Comparison of ENCODE assay signal across 20 cellular contexts in genomic region chr11:44805596-44805995, GRCh38.
DNase-seq lines count a peak whose midpoint lies in the region; ATAC-seq and TF ChIP-seq lines count a peak whose summit lies in the region.
"Had no signal": no experiment of that assay in that cellular context is flagged by ENCODE, and none has a peak within 500 bp of the region (broad histone marks: within the 10 kb centered on the region; RNA-seq: fewer than 3 reads in every experiment).

No MANE protein-coding gene starts in this region.

- H3K36me3 Mint-ChIP-seq in GM23338 (ENCODE audit: low read depth): no peaks in the 10 kb centered on the region
- no peaks in the 10 kb centered on the region for H3K36me3 Mint-ChIP-seq in brain
- H3K36me3 Mint-ChIP-seq in mesothelial cell of epicardium: no peaks in the 10 kb centered on the region
- H3K36me3 Mint-ChIP-seq: activated naive CD4-positive, alpha-beta T cell treated with anti-CD3 and anti-CD28 coated beads, Interleukin-2, amount 10 ng/mL, durations not matched to agents 7 days and 5 days; WTC11 had no signal

- H3K27ac ChIP-seq in GM23338 (ENCODE audit: low read depth): 0 out of 2 replicates have a peak overlapping the region, but pooled peaks have one; percentile 13
- peak overlapping the region; percentile 13 for H3K27ac ChIP-seq in urinary bladder (ENCODE audit: low read depth)

- H3K4me2 ChIP-seq in GM23338: peak overlapping the region; percentile 68; the same call in 1 of the 2 replicates

- H3K27ac Mint-ChIP-seq in GM23338 (0 out of 2 replicates have a peak overlapping the region, but pooled peaks have one; percentile 1), brain (peak overlapping the region; percentile 75 to 97 (median 88)), mesothelial cell of epicardium (peak overlapping the region; percentile 74)
- H3K27ac Mint-ChIP-seq: activated CD4-positive, alpha-beta memory T cell treated with anti-CD3 and anti-CD28 coated beads, Interleukin-2, amount 10 ng/mL, durations not matched to agents 7 days and 5 days; activated naive CD4-positive, alpha-beta T cell treated with anti-CD3 and anti-CD28 coated beads, Interleukin-2, amount 10 ng/mL, durations not matched to agents 7 days and 5 days; T-helper 2 cell treated with Interferon-gamma antibody and Interleukin-4, amounts not matched to agents 5 μg/mL and 100 μg/mL, for 36 hours had no signal

- no peaks in the 10 kb centered on the region for H3K9me2 ChIP-seq in GM23338 (ENCODE audit: insufficient read depth)

- 55% methylated on average over 6 of the region's 6 CpGs for WGBS in urinary bladder

- no peaks in the 10 kb centered on the region for H3F3A ChIP-seq in GM23338 (replicated peaks; ENCODE audit: low read depth)

- H2AFZ ChIP-seq in GM23338: no peak overlapping the region

- H3K9me3 Mint-ChIP-seq in GM23338 (no peaks in the 10 kb centered on the region), brain (no peaks in the 10 kb centered on the region), mesothelial cell of epicardium (no peaks in the 10 kb centered on the region)
- H3K9me3 Mint-ChIP-seq: activated CD4-positive, alpha-beta memory T cell treated with anti-CD3 and anti-CD28 coated beads, Interleukin-2, amount 10 ng/mL, durations not matched to agents 7 days and 5 days; activated naive CD4-positive, alpha-beta T cell treated with anti-CD3 and anti-CD28 coated beads, Interleukin-2, amount 10 ng/mL, durations not matched to agents 7 days and 5 days; activated T-cell treated with anti-CD3 and anti-CD28 coated beads, Interleukin-2, amount 50 U/mL, for 4 hours; T-helper 2 cell treated with Interferon-gamma antibody and Interleukin-4, amounts not matched to agents 5 μg/mL and 100 μg/mL, for 36 hours; WTC11 had no signal

- peaks cover 6% of the 10 kb centered on the region for H3K27me3 Mint-ChIP-seq in GM23338 (ENCODE audit: insufficient read depth, low read depth, poor library complexity)
- H3K27me3 Mint-ChIP-seq in brain: peaks cover 4% of the 10 kb centered on the region
- no peaks in the 10 kb centered on the region for H3K27me3 Mint-ChIP-seq in mesothelial cell of epicardium (ENCODE audit: low read depth)
- H3K27me3 Mint-ChIP-seq: activated CD4-positive, alpha-beta memory T cell treated with anti-CD3 and anti-CD28 coated beads, Interleukin-2, amount 10 ng/mL, durations not matched to agents 7 days and 5 days; activated naive CD4-positive, alpha-beta T cell treated with anti-CD3 and anti-CD28 coated beads, Interleukin-2, amount 10 ng/mL, durations not matched to agents 7 days and 5 days had no signal

- no peaks in the 10 kb centered on the region for H4K20me1 ChIP-seq in GM23338 (replicated peaks; ENCODE audit: insufficient read depth)

- no peaks in the 10 kb centered on the region for H3K79me2 ChIP-seq in GM23338 (replicated peaks; ENCODE audit: insufficient read depth)

- DNase-seq in GM23338 (ENCODE audit: low spot score) (no peak), mesothelial cell of epicardium (ENCODE audit: low spot score in 2 of 2, unreplicated experiment in 2 of 2) (no peak), mucosa of gallbladder (ENCODE audit: low spot score) (no peak), SW 1271 (lab: John Stamatoyannopoulos, UW) (no peak)
- no peak for DNase-seq in activated T-cell treated with anti-CD3 and anti-CD28 coated beads, Interleukin-2, amount 50 U/mL, for 1 hour
- DNase-seq: activated CD4-positive, alpha-beta memory T cell treated with anti-CD3 and anti-CD28 coated beads, Interleukin-2, amount 10 ng/mL, durations not matched to agents 7 days and 5 days; activated naive CD4-positive, alpha-beta T cell treated with anti-CD3 and anti-CD28 coated beads, Interleukin-2, amount 10 ng/mL, durations not matched to agents 7 days and 5 days; activated T-cell treated with anti-CD3 and anti-CD28 coated beads, Interleukin-2, amount 50 U/mL, for 4 hours; BE2C; COR-L47; foreskin fibroblast; NCI-H1436; NCI-H82; PC-3 had no signal

- H3K4me1 Mint-ChIP-seq in GM23338 (peaks cover 50% of the 10 kb centered on the region), brain (peaks cover 96% of the 10 kb centered on the region), mesothelial cell of epicardium (peaks cover 43% of the 10 kb centered on the region)
- H3K4me1 Mint-ChIP-seq: activated CD4-positive, alpha-beta memory T cell treated with anti-CD3 and anti-CD28 coated beads, Interleukin-2, amount 10 ng/mL, durations not matched to agents 7 days and 5 days; activated naive CD4-positive, alpha-beta T cell treated with anti-CD3 and anti-CD28 coated beads, Interleukin-2, amount 10 ng/mL, durations not matched to agents 7 days and 5 days had no signal

- ATAC-seq in GM23338: no peak
- ATAC-seq: activated T-cell treated with anti-CD3 and anti-CD28 coated beads, Interleukin-2, amount 50 U/mL, for 4 hours; HepG2; PC-3 had no signal

- no peaks in the 10 kb centered on the region for H3K27me3 ChIP-seq in GM23338 (ENCODE audit: insufficient read depth)
- H3K27me3 ChIP-seq: ascending aorta, BE2C had no signal

- H3K4me1 ChIP-seq in GM23338 (ENCODE audit: insufficient read depth) (peaks cover 20% of the 10 kb centered on the region), urinary bladder (ENCODE audit: insufficient read depth) (no peaks in the 10 kb centered on the region)
- H3K4me1 ChIP-seq: BE2C had no signal

- H3K36me3 ChIP-seq in GM23338 (ENCODE audit: insufficient read depth) (no peaks in the 10 kb centered on the region), urinary bladder (ENCODE audit: insufficient read depth) (no peaks in the 10 kb centered on the region)
- H3K36me3 ChIP-seq: ascending aorta, BE2C had no signal

- H3K4me3 Mint-ChIP-seq in GM23338 (no peak overlapping the region), brain (peak overlapping the region in 1 of 5 experiments; percentile 2), mesothelial cell of epicardium (no peak overlapping the region)
- H3K4me3 Mint-ChIP-seq: activated CD4-positive, alpha-beta memory T cell treated with anti-CD3 and anti-CD28 coated beads, Interleukin-2, amount 10 ng/mL, durations not matched to agents 7 days and 5 days; activated naive CD4-positive, alpha-beta T cell treated with anti-CD3 and anti-CD28 coated beads, Interleukin-2, amount 10 ng/mL, durations not matched to agents 7 days and 5 days; activated T-cell treated with anti-CD3 and anti-CD28 coated beads, Interleukin-2, amount 50 U/mL, for 4 hours; T-helper 2 cell treated with Interferon-gamma antibody and Interleukin-4, amounts not matched to agents 5 μg/mL and 100 μg/mL, for 36 hours; WTC11 had no signal

- H3K4me3 ChIP-seq in GM23338: no peak overlapping the region
- H3K4me3 ChIP-seq in urinary bladder (ENCODE audit: low read depth, low read length): no peak overlapping the region

- TF ChIP-seq CTCF in GM23338 (conservative IDR thresholded peaks at IDR 0.05; ENCODE audit: low read depth in 2 of 2) (no peak), brain (conservative IDR thresholded peaks at IDR 0.05) (no peak), mesothelial cell of epicardium (IDR thresholded peaks at IDR 0.05; ENCODE audit: unreplicated experiment) (no peak)

Comparison
In these comparisons a context has a peak if more than half of its experiments do, and no peak if none do; other contexts are left out.
1. H3K27ac Mint-ChIP-seq: peak in every context shown above with its lines; median percentile 88 in brain; 74 in mesothelial cell of epicardium; 1 in GM23338.